Comparison of ENCODE assay signal across 1 cellular context in genomic region chr6:79078057-79078969, GRCh38.
TF ChIP-seq lines count a peak whose summit lies in the region.

TSS of gene PHIP (minus strand) at chr6:79078254. CDS start at chr6:79078068, 186 bp downstream.

TF ChIP-seq in K562, 482 proteins besides CTCF, POLR2A, EP300 and RAD21 (continued from another document and continues in another):
- TF ChIP-seq ZNF407 (IDR thresholded peaks at IDR 0.05; ENCODE audit: low read depth) (no peak), HIVEP1 (CRISPR knock-in tag; IDR thresholded peaks at IDR 0.05) (no peak), SAFB (IDR thresholded peaks at IDR 0.05; ENCODE audit: borderline replicate concordance, low read depth, low read length) (0 out of 2 replicates have a peak, but pooled peaks have one; percentile 38), ZFP1 (CRISPR knock-in tag; IDR thresholded peaks at IDR 0.05) (no peak), ZEB2 (IDR thresholded peaks at IDR 0.05) (no peak), RREB1 (CRISPR knock-in tag; IDR thresholded peaks at IDR 0.05) (no peak), RNF219 (CRISPR knock-in tag; IDR thresholded peaks at IDR 0.05) (no peak), SIX5 (IDR thresholded peaks at IDR 0.05; ENCODE audit: borderline replicate concordance in 1 of 2, insufficient read depth in 1 of 2, low read depth in 1 of 2, low read length in 2 of 2) (no peak), ZNF79 (CRISPR knock-in tag; IDR thresholded peaks at IDR 0.05; ENCODE audit: low read depth) (no peak), MED1 (CRISPR knock-in tag; IDR thresholded peaks at IDR 0.05; ENCODE audit: borderline replicate concordance) (no peak), CAMTA2 (CRISPR knock-in tag; conservative IDR thresholded peaks at IDR 0.05) (no peak; the same call in 1 of the 2 replicates), ZNF3 (CRISPR knock-in tag; IDR thresholded peaks at IDR 0.05) (no peak), ZNF354B (CRISPR knock-in tag; IDR thresholded peaks at IDR 0.05) (no peak), ZNF175 (CRISPR knock-in tag; IDR thresholded peaks at IDR 0.05; ENCODE audit: low read depth) (0 out of 2 replicates have a peak, but pooled peaks have one; percentile 36), CEBPZ (IDR thresholded peaks at IDR 0.05; ENCODE audit: borderline replicate concordance, low read depth, low read length) (no peak), CEBPG (CRISPR knock-in tag; IDR thresholded peaks at IDR 0.05) (no peak; the same call in 1 of the 2 replicates), CEBPG (tag; conservative IDR thresholded peaks at IDR 0.05 in 1 of 2, IDR thresholded peaks at IDR 0.05 in 1 of 2) (peak; percentile 69 to 79), FUS (optimal IDR thresholded peaks at IDR 0.05; ENCODE audit: low read depth, low read length) (no peak), SMC3 (conservative IDR thresholded peaks at IDR 0.05; ENCODE audit: insufficient read depth, low read depth, low read length) (no peak), RBM39 (optimal IDR thresholded peaks at IDR 0.05; ENCODE audit: low read depth, low read length) (no peak), ZBTB12 (CRISPR knock-in tag; IDR thresholded peaks at IDR 0.05) (peak; percentile 48; the same call in 1 of the 2 replicates), HLTF (IDR thresholded peaks at IDR 0.05) (0 out of 2 replicates have a peak, but pooled peaks have one; percentile 19), NFE2L1 (tag; IDR thresholded peaks at IDR 0.05; ENCODE audit: borderline replicate concordance, low read depth) (no peak), SP2 (IDR thresholded peaks at IDR 0.05; ENCODE audit: extremely low read depth, low read depth, low read length, poor library complexity, severe bottlenecking) (no peak), JUND (IDR thresholded peaks at IDR 0.05; ENCODE audit: borderline replicate concordance, low read depth, low read length) (peak; percentile 40; the same call in 1 of the 2 replicates), JUND (tag; IDR thresholded peaks at IDR 0.05; ENCODE audit: borderline replicate concordance, low read depth, low read length) (no peak; the same call in 2 of the 3 replicates), USF2 (CRISPR knock-in tag; IDR thresholded peaks at IDR 0.05) (no peak), KLF1 (tag; IDR thresholded peaks at IDR 0.05) (no peak), STAT6 (CRISPR knock-in tag; IDR thresholded peaks at IDR 0.05) (no peak), ZNF347 (CRISPR knock-in tag; IDR thresholded peaks at IDR 0.05; ENCODE audit: low read depth) (no peak), MAFF (IDR thresholded peaks at IDR 0.05; ENCODE audit: low read length) (no peak)
